In genomic region chr15:37814847-37815246, GRCh38 we compare ENCODE assay signal across 28 cellular contexts.
"Had no signal": no experiment of that assay in that cellular context is flagged by ENCODE, and none has a peak within 500 bp of the region (broad histone marks: within the 10 kb centered on the region; RNA-seq: fewer than 3 reads in every experiment).

No MANE protein-coding gene starts in this region.

- ATAC-seq: effector memory CD8-positive, alpha-beta T cell; esophagus mucosa; foreskin keratinocyte; gastrocnemius medialis; gastroesophageal sphincter; heart left ventricle; heart right ventricle had no signal

- H3K27me3 ChIP-seq: colonic mucosa, esophagus muscularis mucosa, esophagus squamous epithelium, foreskin keratinocyte, gastrocnemius medialis had no signal

- H3K9me3 ChIP-seq: colonic mucosa, esophagus muscularis mucosa, esophagus squamous epithelium, gastrocnemius medialis, gastroesophageal sphincter, heart left ventricle, heart right ventricle had no signal

- DNase-seq: colonic mucosa; cortex of kidney; dermis blood vessel endothelial cell; dorsolateral prefrontal cortex; effector CD4-positive, alpha-beta T cell; effector CD8-positive, alpha-beta T cell; effector memory CD4-positive, alpha-beta T cell; effector memory CD8-positive, alpha-beta T cell; endodermal cell; erythroblast; esophagus squamous epithelium; foreskin fibroblast; foreskin keratinocyte; foreskin melanocyte; gastrocnemius medialis; glutamatergic neuron; head of caudate nucleus; heart left ventricle; heart right ventricle had no signal

- H3K27ac ChIP-seq: colonic mucosa, coronary artery, dorsolateral prefrontal cortex, epithelial cell of prostate, esophagus muscularis mucosa, esophagus squamous epithelium, foreskin keratinocyte, gastrocnemius medialis, gastroesophageal sphincter, heart left ventricle, heart right ventricle had no signal

- FAIRE-seq: colon, endometrium, endothelial cell of umbilical vein, frontal cortex had no signal

- H3K36me3 ChIP-seq: colonic mucosa, esophagus muscularis mucosa, esophagus squamous epithelium, gastrocnemius medialis, gastroesophageal sphincter, heart left ventricle, heart right ventricle had no signal

- H3K4me1 ChIP-seq: colonic mucosa, esophagus muscularis mucosa, esophagus squamous epithelium, foreskin keratinocyte, gastrocnemius medialis, gastroesophageal sphincter, heart left ventricle, heart right ventricle had no signal

- H3K4me3 ChIP-seq: colonic mucosa, coronary artery, dorsolateral prefrontal cortex, esophagus muscularis mucosa, esophagus squamous epithelium, gastrocnemius medialis, gastroesophageal sphincter, heart left ventricle, heart right ventricle had no signal
